Comparison of ENCODE assay signal across 25 cellular contexts in the genomic region with DNA sequence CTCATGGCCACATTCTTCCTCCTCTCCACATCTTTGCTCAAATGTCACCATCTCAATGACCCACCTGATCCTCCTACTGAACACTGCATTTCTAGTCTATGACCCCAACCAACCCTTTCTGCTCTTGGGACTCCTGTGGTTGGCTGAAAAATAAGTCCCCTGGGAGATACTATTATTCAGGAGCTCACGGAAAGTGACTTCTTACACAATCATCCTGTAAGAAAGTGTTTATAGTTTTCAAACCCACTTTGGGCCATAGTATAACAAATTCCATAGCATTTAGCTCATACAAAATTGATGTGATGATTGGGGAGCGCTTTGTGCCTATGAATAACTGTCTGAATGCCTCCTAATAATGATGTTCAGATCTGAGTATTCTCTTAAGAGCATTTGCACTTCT.
"Had no signal": no experiment of that assay in that cellular context is flagged by ENCODE, and none has a peak within 500 bp of the region (broad histone marks: within the 10 kb centered on the region; RNA-seq: fewer than 3 reads in every experiment).

No MANE protein-coding gene starts in this region.

- H3K27me3 Mint-ChIP-seq: activated CD4-positive, alpha-beta memory T cell treated with anti-CD3 and anti-CD28 coated beads, Interleukin-2, amount 10 ng/mL, durations not matched to agents 7 days and 5 days; T-cell had no signal

- H3K4me3 ChIP-seq: adrenal gland, K562 had no signal

- H3K27me3 ChIP-seq: adrenal gland had no signal

- FAIRE-seq: bronchial epithelial cell, K562 had no signal

- H3K36me3 ChIP-seq: adrenal gland, WERI-Rb-1 had no signal

- ATAC-seq: activated CD4-positive, alpha-beta T cell treated with anti-CD3 and anti-CD28 coated beads for 36 hours; activated T-helper 17 cell treated with anti-CD3 and anti-CD28 coated beads, Interleukin-2, amount 50 U/mL, for 72 hours; K562; T-cell had no signal

- H3K36me3 Mint-ChIP-seq: activated naive CD8-positive, alpha-beta T cell treated with anti-CD3 and anti-CD28 coated beads, Interleukin-2, amount 10 ng/mL, durations not matched to agents 7 days and 5 days; T-cell had no signal

- H3K9me3 Mint-ChIP-seq: activated CD4-positive, alpha-beta memory T cell treated with anti-CD3 and anti-CD28 coated beads, Interleukin-2, amount 10 ng/mL, durations not matched to agents 7 days and 5 days; activated naive CD8-positive, alpha-beta T cell treated with anti-CD3 and anti-CD28 coated beads, Interleukin-2, amount 10 ng/mL, durations not matched to agents 7 days and 5 days; activated T-helper 17 cell treated with anti-CD3 and anti-CD28 coated beads, Interleukin-2, amount 50 U/mL, for 72 hours; T-cell had no signal

- H3K4me1 Mint-ChIP-seq: activated CD4-positive, alpha-beta memory T cell treated with anti-CD3 and anti-CD28 coated beads, Interleukin-2, amount 10 ng/mL, durations not matched to agents 7 days and 5 days; activated CD4-positive, alpha-beta T cell treated with anti-CD3 and anti-CD28 coated beads for 36 hours; activated naive CD8-positive, alpha-beta T cell treated with anti-CD3 and anti-CD28 coated beads, Interleukin-2, amount 10 ng/mL, durations not matched to agents 7 days and 5 days; activated T-helper 17 cell treated with anti-CD3 and anti-CD28 coated beads, Interleukin-2, amount 50 U/mL, for 72 hours; T-cell had no signal

- H3K27ac ChIP-seq: adrenal gland, WERI-Rb-1 had no signal

- DNase-seq: activated CD4-positive, alpha-beta memory T cell treated with anti-CD3 and anti-CD28 coated beads, Interleukin-2, amount 10 ng/mL, durations not matched to agents 7 days and 5 days; activated CD4-positive, alpha-beta T cell treated with anti-CD3 and anti-CD28 coated beads for 36 hours; activated CD4-positive, alpha-beta T cell treated with anti-CD3 and anti-CD28 coated beads, Interleukin-2, amount 50 U/mL, for 1 hour; activated gamma-delta T cell treated with Interleukin-2 at 50 U/mL for 16 hours; activated naive CD4-positive, alpha-beta T cell treated with anti-CD3 and anti-CD28 coated beads, Interleukin-2, amount 50 U/mL, for 16 hours; activated naive CD8-positive, alpha-beta T cell treated with anti-CD3 and anti-CD28 coated beads, Interleukin-2, amount 10 ng/mL, durations not matched to agents 7 days and 5 days; activated T-cell treated with anti-CD3 and anti-CD28 coated beads for 4 hours; activated T-cell treated with anti-CD3 and anti-CD28 coated beads, Interleukin-2, amount 50 U/mL, for 48 hours; adrenal gland; anterior cingulate cortex; central memory CD4-positive, alpha-beta T cell; Karpas-422; NCI-H1105 treated with DMSO at 0.1 percent for 48 hours; NCI-H1436 treated with DMSO at 0.1 percent for 48 hours; NCI-H187; NCI-H2081 treated with DMSO at 0.1 percent for 48 hours; NCI-H446; NCI-H524; SIG-M5; T-cell; T-helper 2 cell; WERI-Rb-1 had no signal

- H3K9me3 ChIP-seq: adrenal gland had no signal

- H3K27ac Mint-ChIP-seq: activated CD4-positive, alpha-beta memory T cell treated with anti-CD3 and anti-CD28 coated beads, Interleukin-2, amount 10 ng/mL, durations not matched to agents 7 days and 5 days; activated CD4-positive, alpha-beta T cell treated with anti-CD3 and anti-CD28 coated beads for 36 hours; activated naive CD8-positive, alpha-beta T cell treated with anti-CD3 and anti-CD28 coated beads, Interleukin-2, amount 10 ng/mL, durations not matched to agents 7 days and 5 days; activated T-helper 17 cell treated with anti-CD3 and anti-CD28 coated beads, Interleukin-2, amount 50 U/mL, for 72 hours; T-cell had no signal

- H3K4me3 Mint-ChIP-seq: activated CD4-positive, alpha-beta memory T cell treated with anti-CD3 and anti-CD28 coated beads, Interleukin-2, amount 10 ng/mL, durations not matched to agents 7 days and 5 days; activated CD4-positive, alpha-beta T cell treated with anti-CD3 and anti-CD28 coated beads for 36 hours; activated naive CD8-positive, alpha-beta T cell treated with anti-CD3 and anti-CD28 coated beads, Interleukin-2, amount 10 ng/mL, durations not matched to agents 7 days and 5 days; activated T-helper 17 cell treated with anti-CD3 and anti-CD28 coated beads, Interleukin-2, amount 50 U/mL, for 72 hours; T-cell had no signal
